Comparison of ENCODE assay signal across 8 cellular contexts in genomic region chr14:96501383-96501745, GRCh38. TPM values are rescaled to one million over a fixed set of nuclear protein-coding genes. Genes with fewer than 3 reads are reported as not detected.
A peak's percentile ranks its signal among the peaks of the same experiment; 100 is the strongest.
DNase-seq lines count a peak whose midpoint lies in the region; ATAC-seq and TF ChIP-seq lines count a peak whose summit lies in the region.

No MANE protein-coding gene starts in this region.

- H3K79me2 ChIP-seq in parathyroid adenoma, result peaks cover 41% of the 10 kb centered on the region

- H3K4me2 ChIP-seq in parathyroid adenoma (ENCODE audit: low read length), result peak overlapping the region; percentile 69

- in situ Hi-C loops in KBM-7 (cut with MboI; ENCODE audit: low pct_unique_long_range_greater_than_20kb, low sequenced_read_pairs), result no loop called here

- H3K4me1 Mint-ChIP-seq in T-cell, result peaks cover 38 to 47% (median 43%) of the 10 kb centered on the region in 3 donors

- TF ChIP-seq POLR2A in esophagus muscularis mucosa (IDR thresholded peaks at IDR 0.05; ENCODE audit: low read depth), result no peak

- H3K27me3 ChIP-seq in esophagus muscularis mucosa (no peaks in the 10 kb centered on the region), parathyroid adenoma (ENCODE audit: control insufficient read depth, insufficient read depth, low read length) (no peaks in the 10 kb centered on the region)

- intact Hi-C loops in esophagus muscularis mucosa (cut with DNase I), result loop anchor here (10.0 kb wide), 1 partner anchor 137 kb away; the partner anchor contains the start of genes ATG2B and GSKIP

- H3K27ac ChIP-seq in esophagus muscularis mucosa (replicated peaks in 1 of 4) (peak overlapping the region; percentile 95 to 99 (median 97)), parathyroid adenoma (peak overlapping the region; percentile 76)

- no peaks in the 10 kb centered on the region for H3K9me3 Mint-ChIP-seq in T-cell

- peaks cover 0 to 3% of the 10 kb centered on the region in 2 donors for H3K27me3 Mint-ChIP-seq in T-cell

- peak overlapping the region; percentile 95 to 100 (median 98) for H3K4me3 Mint-ChIP-seq in T-cell

- 7% methylated on average over 10 of the region's 11 CpGs for WGBS in esophagus muscularis mucosa

- no peak overlapping the region for H3K9ac ChIP-seq in parathyroid adenoma

- POLR2A ChIA-PET in T-cell (lab: Charles Lee), result no interaction called here

- peak overlapping the region; percentile 93 for H3K27ac Mint-ChIP-seq in T-cell

- DNase-seq in NCI-H748 (lab: John Stamatoyannopoulos, UW; ENCODE audit: unreplicated experiment), result peak; percentile 46
- DNase-seq in NCI-H748 treated with DMSO at 0.1 percent for 48 hours (lab: John Stamatoyannopoulos, UW), result no peak
- DNase-seq in T-cell, result peak in 1 of 34 experiments; percentile 2
- DNase-seq in esophagus muscularis mucosa (ENCODE audit: extremely low spot score), result no peak
- no peak for DNase-seq in cerebellar cortex (ENCODE audit: low spot score)
- DNase-seq in NK-92 (lab: John Stamatoyannopoulos, UW; ENCODE audit: unreplicated experiment), result no peak
- no peak for DNase-seq in KBM-7

- ATAC-seq in T-cell (replicated peaks in 1 of 4), result no peak

- H3K9me3 ChIP-seq in esophagus muscularis mucosa (no peaks in the 10 kb centered on the region), parathyroid adenoma (ENCODE audit: control insufficient read depth, low read length) (no peaks in the 10 kb centered on the region)

- H3K36me3 Mint-ChIP-seq in T-cell, result peaks cover 3% of the 10 kb centered on the region

- H3K36me3 ChIP-seq in esophagus muscularis mucosa, result no peaks in the 10 kb centered on the region
- no peaks in the 10 kb centered on the region for H3K36me3 ChIP-seq in parathyroid adenoma (ENCODE audit: control insufficient read depth, insufficient read depth, low read length)

- peak overlapping the region; percentile 98 for H2AFZ ChIP-seq in parathyroid adenoma

- TF ChIP-seq EP300 in esophagus muscularis mucosa (IDR thresholded peaks at IDR 0.05), result no peak

- no peak for TF ChIP-seq CTCF in esophagus muscularis mucosa (IDR thresholded peaks at IDR 0.05)
- TF ChIP-seq CTCF in parathyroid adenoma (IDR thresholded peaks at IDR 0.05), result no peak

- H3K4me1 ChIP-seq in esophagus muscularis mucosa (peaks cover 23 to 40% (median 39%) of the 10 kb centered on the region in 4 donors), parathyroid adenoma (peaks cover 11% of the 10 kb centered on the region)

- CTCF ChIA-PET in T-cell (lab: Charles Lee), result no interaction called here

- peak overlapping the region; percentile 81 to 94 (median 88) for H3K4me3 ChIP-seq in esophagus muscularis mucosa
- peak overlapping the region; percentile 90 for H3K4me3 ChIP-seq in parathyroid adenoma (ENCODE audit: low read depth, low read length)

RNA-seq across cellular contexts. Expression of gene PAPOLA, which starts 0.8 kb away (rescaled TPM):
- total RNA-seq in T-cell, result 100 to 1,000 TPM; 168 to 207 (median 183) TPM
- 100 to 1,000 TPM; 105 to 155 (median 116) TPM for total RNA-seq in esophagus muscularis mucosa
